In genomic region chr10:108424656-108425055, GRCh38 we compare ENCODE assay signal across 22 cellular contexts.
A peak's percentile ranks its signal among the peaks of the same experiment; 100 is the strongest.
DNase-seq lines count a peak whose midpoint lies in the region; ATAC-seq and TF ChIP-seq lines count a peak whose summit lies in the region.
"Had no signal": no experiment of that assay in that cellular context is flagged by ENCODE, and none has a peak within 500 bp of the region (broad histone marks: within the 10 kb centered on the region; RNA-seq: fewer than 3 reads in every experiment).

No MANE protein-coding gene starts in this region.

- H3K27ac ChIP-seq in heart left ventricle, result no peak overlapping the region
- H3K27ac ChIP-seq: gastrocnemius medialis, right lobe of liver, SJCRH30 had no signal

- no peaks in the 10 kb centered on the region for H3K4me1 ChIP-seq in heart left ventricle
- H3K4me1 ChIP-seq: Caco-2, gastrocnemius medialis, right lobe of liver, SJCRH30 had no signal

- intact Hi-C loops in heart left ventricle (cut with DNase I), result no loop called here

- no peaks in the 10 kb centered on the region for H3K9me3 ChIP-seq in heart left ventricle
- H3K9me3 ChIP-seq: Caco-2, gastrocnemius medialis, right lobe of liver, SJCRH30 had no signal

- H3K36me3 ChIP-seq in heart left ventricle, result no peaks in the 10 kb centered on the region
- H3K36me3 ChIP-seq: gastrocnemius medialis, right lobe of liver, SJCRH30 had no signal

- WGBS in heart left ventricle, 4 donors, result 59 to 73% (median 68%) methylated on average over 1 of the region's 1 CpG

- no peak overlapping the region for H3K27ac Mint-ChIP-seq in activated naive CD4-positive, alpha-beta T cell treated with anti-CD3 and anti-CD28 coated beads, Interleukin-2, amount 50 U/mL, for 72 hours
- H3K27ac Mint-ChIP-seq: activated naive CD8-positive, alpha-beta T cell had no signal

- H3K4me3 ChIP-seq in AG10803 (ENCODE audit: low read length), result no peak overlapping the region
- no peak overlapping the region for H3K4me3 ChIP-seq in choroid plexus epithelial cell (ENCODE audit: low read depth, low read length)
- no peak overlapping the region for H3K4me3 ChIP-seq in heart left ventricle
- H3K4me3 ChIP-seq: gastrocnemius medialis, right lobe of liver, SJCRH30 had no signal

- TF ChIP-seq CTCF in AG10803 (conservative IDR thresholded peaks at IDR 0.05; ENCODE audit: low read length), result no peak
- TF ChIP-seq CTCF in choroid plexus epithelial cell (conservative IDR thresholded peaks at IDR 0.05; ENCODE audit: low read depth, low read length), result no peak
- no peak for TF ChIP-seq CTCF in heart left ventricle (IDR thresholded peaks at IDR 0.05)

- DNase-seq in AG10803 (ENCODE audit: low read depth) (peak; percentile 71), RPMI7951 (ENCODE audit: low read depth) (peak; percentile 64), choroid plexus epithelial cell (ENCODE audit: low read depth) (peak; percentile 73), kidney glomerular epithelial cell (lab: John Stamatoyannopoulos, UW) (peak; percentile 73), iPS-NIHi7 (ENCODE audit: extremely low spot score) (no peak), heart left ventricle (no peak)
- DNase-seq in activated naive CD4-positive, alpha-beta T cell treated with anti-CD3 and anti-CD28 coated beads, Interleukin-2, amount 50 U/mL, for 72 hours (ENCODE audit: low spot score in 2 of 2), result no peak
- DNase-seq: activated CD4-positive, CD25-positive, alpha-beta regulatory T cell; activated T-cell treated with anti-CD3 and anti-CD28 coated beads, Interleukin-2, amount 50 U/mL, for 48 hours; Caco-2; gastrocnemius medialis; Karpas-422; left ventricle myocardium superior; NCI-H1105 treated with DMSO at 0.1 percent for 48 hours; NCI-H526; occipital lobe; right lobe of liver; SJCRH30; stimulated activated naive CD8-positive, alpha-beta T cell treated with anti-CD3 and anti-CD28 coated beads, Interleukin-15, Interleukin-2, amounts not matched to agents 100 U/mL and 50 U/mL, for 24 hours; trophoblast cell had no signal

- peaks cover 14 to 22% of the 10 kb centered on the region in 2 donors for H3K9me3 Mint-ChIP-seq in activated naive CD4-positive, alpha-beta T cell treated with anti-CD3 and anti-CD28 coated beads, Interleukin-2, amount 50 U/mL, for 72 hours

- peaks cover 0 to 7% of the 10 kb centered on the region in 2 donors for H3K36me3 Mint-ChIP-seq in activated naive CD4-positive, alpha-beta T cell treated with anti-CD3 and anti-CD28 coated beads, Interleukin-2, amount 50 U/mL, for 72 hours
- H3K36me3 Mint-ChIP-seq: activated naive CD8-positive, alpha-beta T cell had no signal

- H3K27me3 ChIP-seq in heart left ventricle, result no peaks in the 10 kb centered on the region
- H3K27me3 ChIP-seq: gastrocnemius medialis, right lobe of liver, SJCRH30 had no signal

- TF ChIP-seq POLR2A in heart left ventricle (IDR thresholded peaks at IDR 0.05), result no peak

- no peak for ATAC-seq in GM21723 (IDR thresholded peaks at IDR 0.05; ENCODE audit: unreplicated experiment)
- ATAC-seq in heart left ventricle, result no peak
- no peak for ATAC-seq in activated naive CD4-positive, alpha-beta T cell treated with anti-CD3 and anti-CD28 coated beads, Interleukin-2, amount 50 U/mL, for 72 hours
- ATAC-seq: gastrocnemius medialis; left ventricle myocardium superior; right lobe of liver; stimulated activated naive CD8-positive, alpha-beta T cell treated with anti-CD3 and anti-CD28 coated beads, Interleukin-15, Interleukin-2, amounts not matched to agents 100 U/mL and 50 U/mL, for 24 hours had no signal

Comparison
In these comparisons a context has a peak if more than half of its experiments do, and no peak if none do; other contexts are left out.
1. DNase-seq: peak in AG10803 (single experiment), RPMI7951 (single experiment), choroid plexus epithelial cell (single experiment) and kidney glomerular epithelial cell (single experiment); none in iPS-NIHi7 (single experiment), heart left ventricle (0 of 5) and activated naive CD4-positive, alpha-beta T cell treated with anti-CD3 and anti-CD28 coated beads, Interleukin-2, amount 50 U/mL, for 72 hours (0 of 2).